26 cellular contexts compared by ENCODE assay signal in the genomic region with DNA sequence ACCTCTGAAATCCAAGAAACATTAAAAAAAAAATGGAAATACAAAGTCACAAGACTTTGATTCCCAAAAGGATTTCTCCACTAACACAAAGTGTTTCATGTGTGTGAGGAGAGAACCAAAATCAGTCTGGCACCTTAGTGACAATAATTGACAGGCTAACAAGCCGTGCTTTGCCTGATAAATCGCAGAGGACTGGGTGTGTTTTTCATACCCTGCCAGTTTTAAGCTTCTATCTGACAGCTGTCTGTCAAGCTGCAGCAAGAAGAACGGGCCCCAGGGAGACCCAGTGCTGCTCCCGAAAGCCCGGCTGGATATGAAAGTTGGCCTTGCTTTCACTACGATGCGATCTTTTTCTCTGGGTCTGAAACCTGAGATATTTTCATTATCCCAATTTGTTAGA.
A peak's percentile ranks its signal among the peaks of the same experiment; 100 is the strongest.
DNase-seq lines count a peak whose midpoint lies in the region; ATAC-seq, FAIRE-seq and TF ChIP-seq lines count a peak whose summit lies in the region.
"Had no signal": no experiment of that assay in that cellular context is flagged by ENCODE, and none has a peak within 500 bp of the region (broad histone marks: within the 10 kb centered on the region; RNA-seq: fewer than 3 reads in every experiment).

No MANE protein-coding gene starts in this region.

- no peak overlapping the region for H2AFZ ChIP-seq in IMR-90 (replicated peaks; ENCODE audit: low read length, poor library complexity)

- H3K4me1 Mint-ChIP-seq in glutamatergic neuron (ENCODE audit: low read depth, unreplicated experiment) = no peaks in the 10 kb centered on the region
- H3K4me1 Mint-ChIP-seq: CD14-positive monocyte; CD4-positive, alpha-beta memory T cell; CD4-positive, CD25-positive, alpha-beta regulatory T cell; CD8-positive, alpha-beta memory T cell had no signal

- BruUV-seq in IMR-90 (replicated peaks; lab: Mats Ljungman, UMichigan) = no TSS peak

- TF ChIP-seq RAD21 in IMR-90 (IDR thresholded peaks at IDR 0.05; ENCODE audit: low read length) = no peak

- H3K9ac ChIP-seq in IMR-90 (ENCODE audit: low read depth, low read length) = no peak overlapping the region
- H3K9ac ChIP-seq: BLaER1 had no signal

- dilution Hi-C loops in IMR-90 (cut with HindIII; ENCODE audit: low sequenced_read_pairs, unreplicated experiment) = no loop called here

- H3K14ac ChIP-seq in IMR-90 (replicated peaks; ENCODE audit: low read depth, low read length) = no peak overlapping the region

- no peak overlapping the region for H4K5ac ChIP-seq in IMR-90 (ENCODE audit: low read depth, low read length)

- H3K4ac ChIP-seq in IMR-90 (ENCODE audit: low read depth, low read length) = no peak overlapping the region

- H3K4me1 ChIP-seq in IMR-90 (ENCODE audit: control insufficient read depth, insufficient read depth, low read length) = peaks cover 4% of the 10 kb centered on the region; the same call in 1 of the 2 replicates
- H3K4me1 ChIP-seq: BE2C, BLaER1 had no signal

- H4K20me1 ChIP-seq in IMR-90 (ENCODE audit: insufficient read depth, low read length) = no peaks in the 10 kb centered on the region
- H4K20me1 ChIP-seq: BLaER1 had no signal

- TF ChIP-seq POLR2A in IMR-90 (IDR thresholded peaks at IDR 0.05; ENCODE audit: low read depth, low read length) = no peak

- no peaks in the 10 kb centered on the region for H3K79me1 ChIP-seq in IMR-90 (ENCODE audit: low read depth in 1 of 2, low read length in 2 of 2)

- H3K18ac ChIP-seq in IMR-90 (ENCODE audit: low read depth, low read length) = no peak overlapping the region

- no peak overlapping the region for H3K4me3 ChIP-seq in IMR-90 (ENCODE audit: insufficient read depth, low read depth, low read length)
- H3K4me3 ChIP-seq: BLaER1, GM12878 had no signal

- peaks cover 4% of the 10 kb centered on the region for H3K9me3 ChIP-seq in IMR-90 (ENCODE audit: control insufficient read depth, insufficient read depth, low read length)
- H3K9me3 ChIP-seq: BE2C, BLaER1 had no signal

- peak overlapping the region; percentile 28; the same call in 1 of the 2 replicates for H2BK120ac ChIP-seq in IMR-90 (ENCODE audit: low read depth, low read length)

- no peaks in the 10 kb centered on the region for H3K27me3 Mint-ChIP-seq in glutamatergic neuron (ENCODE audit: unreplicated experiment)
- H3K27me3 Mint-ChIP-seq: CD4-positive, CD25-positive, alpha-beta regulatory T cell; CD8-positive, alpha-beta memory T cell had no signal

- no peaks in the 10 kb centered on the region for H3K36me3 Mint-ChIP-seq in glutamatergic neuron (ENCODE audit: unreplicated experiment)
- H3K36me3 Mint-ChIP-seq: CD14-positive monocyte; CD4-positive, CD25-positive, alpha-beta regulatory T cell; CD8-positive, alpha-beta memory T cell had no signal

- H3K23ac ChIP-seq in IMR-90 (ENCODE audit: low read depth, low read length) = no peak overlapping the region

- H2AK9ac ChIP-seq in IMR-90 (replicated peaks; ENCODE audit: low read depth, low read length, poor library complexity) = no peak overlapping the region

- no peak overlapping the region for H3K27ac Mint-ChIP-seq in glutamatergic neuron (ENCODE audit: unreplicated experiment)
- H3K27ac Mint-ChIP-seq: CD4-positive, alpha-beta memory T cell; CD4-positive, CD25-positive, alpha-beta regulatory T cell; CD8-positive, alpha-beta memory T cell had no signal

- no peak overlapping the region for H3K27ac ChIP-seq in IMR-90 (ENCODE audit: insufficient read depth, low read length)
- H3K27ac ChIP-seq: BLaER1 had no signal

- no peak for FAIRE-seq in HTR-8/SVneo (lab: Jason Lieb, UNC)
- FAIRE-seq: A204.1, GM12878, GM12892, GM18507 had no signal

- no peak overlapping the region for H2BK5ac ChIP-seq in IMR-90 (ENCODE audit: low read depth, low read length, poor library complexity, severe bottlenecking)

- H4K8ac ChIP-seq in IMR-90 (ENCODE audit: low read depth in 2 of 2, low read length in 2 of 2) = no peak overlapping the region

- intact Hi-C loops in IMR-90 (cut with micrococcal nuclease) = no loop called here

- peak overlapping the region; percentile 25; the same call in 1 of the 2 replicates for H2AK5ac ChIP-seq in IMR-90 (ENCODE audit: low read depth, low read length)

- H2BK15ac ChIP-seq in IMR-90 (ENCODE audit: low read depth, low read length) = 0 out of 3 replicates have a peak overlapping the region, but pooled peaks have one; percentile 68

- WGBS in IMR-90 (ENCODE audit: extremely low coverage in 2 of 2, insufficient read length in 1 of 2), 2 experiments = 81% methylated on average over 2 of the region's 7 CpGs; no CpG with 5 or more reads in 1 of the 2 experiments

- H3K27me3 ChIP-seq in IMR-90 (ENCODE audit: control insufficient read depth, insufficient read depth, low read length) = no peaks in the 10 kb centered on the region
- H3K27me3 ChIP-seq: BLaER1 had no signal

- no peak overlapping the region for H3K4me2 ChIP-seq in IMR-90 (ENCODE audit: low read depth, low read length)
- H3K4me2 ChIP-seq: BLaER1 had no signal

- no peak for DNase-seq in IMR-90
- peak; percentile 24 for DNase-seq in glutamatergic neuron
- no peak for DNase-seq in NCI-H2081 treated with DMSO at 0.1 percent for 48 hours (lab: John Stamatoyannopoulos, UW)
- DNase-seq in HTR-8/SVneo (ENCODE audit: insufficient read length, low spot score) = no peak
- DNase-seq: 8988T; ACHN; BE2C; C1 segment of cervical spinal cord; CD4-positive, alpha-beta memory T cell; CD4-positive, CD25-positive, alpha-beta regulatory T cell; CD8-positive, alpha-beta memory T cell; COR-L47; DMS 273 treated with DMSO at 0.1 percent for 48 hours; DMS153; DMS53; DMS79; DND-41; EL; GDM1 had no signal

- no peak overlapping the region for H4K91ac ChIP-seq in IMR-90 (ENCODE audit: insufficient read depth, low read depth, low read length)

- ATAC-seq in IMR-90 (ENCODE audit: low read depth) (no peak), HG03457 (IDR thresholded peaks at IDR 0.05; ENCODE audit: unreplicated experiment) (no peak)
- ATAC-seq: GM12878 had no signal

- H3K56ac ChIP-seq in IMR-90 (ENCODE audit: extremely low read depth, insufficient read depth, low read length) = no peak overlapping the region

- no peaks in the 10 kb centered on the region for H3K36me3 ChIP-seq in IMR-90 (ENCODE audit: control insufficient read depth, insufficient read depth, low read length)
- H3K36me3 ChIP-seq: BE2C, BLaER1 had no signal

- no peaks in the 10 kb centered on the region for H3K9me3 Mint-ChIP-seq in glutamatergic neuron (ENCODE audit: unreplicated experiment)

- 0 out of 2 replicates have a peak overlapping the region, but pooled peaks have one; percentile 42 for H2BK20ac ChIP-seq in IMR-90 (ENCODE audit: low read depth, low read length)

- CTCF ChIA-PET in IMR-90 (lab: Yijun Ruan, JAX) = no interaction called here

- in situ Hi-C loops in IMR-90 (cut with MboI; ENCODE audit: low sequenced_read_pairs) = no loop called here

- TF ChIP-seq CTCF in IMR-90 (conservative IDR thresholded peaks at IDR 0.05; ENCODE audit: low read depth, low read length) (no peak), glutamatergic neuron (IDR thresholded peaks at IDR 0.05; ENCODE audit: partially characterized antibody, unreplicated experiment) (no peak)

- POLR2A ChIA-PET in IMR-90 (lab: Charles Lee; ENCODE audit: unreplicated experiment) = no interaction called here

- H3K4me3 Mint-ChIP-seq in glutamatergic neuron (ENCODE audit: unreplicated experiment) = no peak overlapping the region
- H3K4me3 Mint-ChIP-seq: CD14-positive monocyte; CD4-positive, alpha-beta memory T cell; CD4-positive, CD25-positive, alpha-beta regulatory T cell; CD8-positive, alpha-beta memory T cell had no signal

- no peaks in the 10 kb centered on the region for H3K9me1 ChIP-seq in IMR-90 (ENCODE audit: insufficient read depth, low read length)

TF ChIP-seq in IMR-90, 13 proteins besides CTCF, POLR2A, EP300 and RAD21:
- TF ChIP-seq BHLHE40 (IDR thresholded peaks at IDR 0.05; ENCODE audit: low read depth, low read length) = no peak
- TF ChIP-seq MAFK (IDR thresholded peaks at IDR 0.05; ENCODE audit: low read depth, low read length) = no peak
- no peak for TF ChIP-seq RFX5 (IDR thresholded peaks at IDR 0.05; ENCODE audit: low read depth, low read length)
- no peak for TF ChIP-seq CEBPB (IDR thresholded peaks at IDR 0.05; ENCODE audit: low read depth, low read length)
- TF ChIP-seq CHD1 (IDR thresholded peaks at IDR 0.05; ENCODE audit: low read depth, low read length) = no peak
- no peak for TF ChIP-seq SMC3 (IDR thresholded peaks at IDR 0.05; ENCODE audit: low read depth, low read length)
- no peak for TF ChIP-seq MXI1 (IDR thresholded peaks at IDR 0.05; ENCODE audit: borderline replicate concordance, low read depth, low read length)
- TF ChIP-seq, protein P1, sequence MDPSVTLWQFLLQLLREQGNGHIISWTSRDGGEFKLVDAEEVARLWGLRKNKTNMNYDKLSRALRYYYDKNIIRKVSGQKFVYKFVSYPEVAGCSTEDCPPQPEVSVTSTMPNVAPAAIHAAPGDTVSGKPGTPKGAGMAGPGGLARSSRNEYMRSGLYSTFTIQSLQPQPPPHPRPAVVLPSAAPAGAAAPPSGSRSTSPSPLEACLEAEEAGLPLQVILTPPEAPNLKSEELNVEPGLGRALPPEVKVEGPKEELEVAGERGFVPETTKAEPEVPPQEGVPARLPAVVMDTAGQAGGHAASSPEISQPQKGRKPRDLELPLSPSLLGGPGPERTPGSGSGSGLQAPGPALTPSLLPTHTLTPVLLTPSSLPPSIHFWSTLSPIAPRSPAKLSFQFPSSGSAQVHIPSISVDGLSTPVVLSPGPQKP (IDR thresholded peaks at IDR 0.05; ENCODE audit: borderline replicate concordance, low read depth, low read length) = no peak
- TF ChIP-seq FOS (IDR thresholded peaks at IDR 0.05; ENCODE audit: low read depth, low read length) = no peak
- TF ChIP-seq NFE2L2 (IDR thresholded peaks at IDR 0.05; ENCODE audit: low read depth, low read length) = no peak
- no peak for TF ChIP-seq MAZ (IDR thresholded peaks at IDR 0.05; ENCODE audit: borderline replicate concordance, low read depth, low read length)
- TF ChIP-seq, protein P2, sequence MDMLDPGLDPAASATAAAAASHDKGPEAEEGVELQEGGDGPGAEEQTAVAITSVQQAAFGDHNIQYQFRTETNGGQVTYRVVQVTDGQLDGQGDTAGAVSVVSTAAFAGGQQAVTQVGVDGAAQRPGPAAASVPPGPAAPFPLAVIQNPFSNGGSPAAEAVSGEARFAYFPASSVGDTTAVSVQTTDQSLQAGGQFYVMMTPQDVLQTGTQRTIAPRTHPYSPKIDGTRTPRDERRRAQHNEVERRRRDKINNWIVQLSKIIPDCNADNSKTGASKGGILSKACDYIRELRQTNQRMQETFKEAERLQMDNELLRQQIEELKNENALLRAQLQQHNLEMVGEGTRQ (IDR thresholded peaks at IDR 0.05; ENCODE audit: low read depth, low read length) = no peak
- TF ChIP-seq RCOR1 (IDR thresholded peaks at IDR 0.05; ENCODE audit: insufficient replicate concordance, low read length) = no peak
